In the genomic region with DNA sequence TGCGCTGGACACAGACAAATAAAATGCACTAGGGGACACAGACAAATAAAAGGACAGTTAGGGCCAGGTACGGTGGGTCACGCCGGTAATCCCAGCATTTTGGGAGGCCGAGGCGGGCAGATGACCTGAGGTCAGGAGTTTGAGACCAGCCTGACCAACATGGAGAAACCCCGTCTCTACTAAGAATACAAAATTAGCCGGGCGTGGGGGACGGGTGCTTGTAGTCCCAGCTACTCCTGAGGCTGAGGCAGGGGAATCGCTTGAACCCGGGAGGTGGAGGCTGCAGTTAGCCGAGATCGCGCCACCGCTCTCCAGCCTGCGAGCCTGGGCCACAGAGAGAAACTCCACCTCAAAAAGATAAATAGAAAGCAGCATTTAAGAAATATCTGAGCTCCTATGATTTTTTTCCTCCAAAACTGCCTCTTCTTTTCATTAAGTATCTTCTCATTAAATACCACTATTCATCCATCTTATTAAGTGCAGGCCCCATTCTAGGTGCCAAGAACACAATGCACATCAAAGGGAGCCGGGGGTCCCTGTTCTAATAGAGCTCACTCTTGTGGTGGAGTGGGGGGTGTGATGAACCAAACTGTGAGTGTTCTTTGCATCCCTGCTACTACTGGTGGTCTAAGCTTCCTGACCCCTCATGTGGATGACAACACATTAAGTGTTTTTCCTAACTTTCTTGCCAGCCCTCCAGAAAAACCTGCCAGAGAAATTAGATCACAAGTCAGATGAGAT, we compare ENCODE assay signal across 9 cellular contexts. TPM values are rescaled to one million over a fixed set of nuclear protein-coding genes. Genes with fewer than 3 reads are reported as not detected.
DNase-seq lines count a peak whose midpoint lies in the region; ATAC-seq and TF ChIP-seq lines count a peak whose summit lies in the region.
"Had no signal": no experiment of that assay in that cellular context is flagged by ENCODE, and none has a peak within 500 bp of the region (broad histone marks: within the 10 kb centered on the region; RNA-seq: fewer than 3 reads in every experiment).

No MANE protein-coding gene starts in this region.

- no peak for ATAC-seq in gastroesophageal sphincter

- TF ChIP-seq POLR2A in gastroesophageal sphincter (IDR thresholded peaks at IDR 0.05): no peak

- H3K79me2 ChIP-seq in smooth muscle cell (ENCODE audit: low read depth): peaks cover 45% of the 10 kb centered on the region

- H3K9ac ChIP-seq in smooth muscle cell (ENCODE audit: low read depth): no peak overlapping the region

- TF ChIP-seq EP300 in gastroesophageal sphincter (IDR thresholded peaks at IDR 0.05): no peak

- H3K4me2 ChIP-seq in smooth muscle cell: no peak overlapping the region

- H3K4me3 ChIP-seq in SJSA1: peak overlapping the region; percentile 66; the same call in 1 of the 2 replicates
- no peak overlapping the region for H3K4me3 ChIP-seq in gastroesophageal sphincter
- no peak overlapping the region for H3K4me3 ChIP-seq in smooth muscle cell
- H3K4me3 ChIP-seq in ascending aorta: no peak overlapping the region

- TF ChIP-seq CTCF in gastroesophageal sphincter (IDR thresholded peaks at IDR 0.05) (no peak), smooth muscle cell (IDR thresholded peaks at IDR 0.05; ENCODE audit: borderline replicate concordance, insufficient read depth, poor library complexity, severe bottlenecking) (no peak), ascending aorta (IDR thresholded peaks at IDR 0.05) (no peak)

- H3F3A ChIP-seq in smooth muscle cell (ENCODE audit: low read depth): peaks cover 21% of the 10 kb centered on the region

- no peaks in the 10 kb centered on the region for H3K27me3 ChIP-seq in SJSA1 (replicated peaks)
- no peaks in the 10 kb centered on the region for H3K27me3 ChIP-seq in gastroesophageal sphincter
- no peaks in the 10 kb centered on the region for H3K27me3 ChIP-seq in smooth muscle cell (ENCODE audit: low read depth)
- H3K27me3 ChIP-seq in ascending aorta: no peaks in the 10 kb centered on the region
- H3K27me3 ChIP-seq: thyroid gland had no signal

- H3K4me1 ChIP-seq in SJSA1 (replicated peaks) (peaks cover 23% of the 10 kb centered on the region), gastroesophageal sphincter (peaks cover 3 to 67% (median 27%) of the 10 kb centered on the region in 3 donors), smooth muscle cell (ENCODE audit: low read depth) (peaks cover 18% of the 10 kb centered on the region), ascending aorta (peaks cover 25 to 31% of the 10 kb centered on the region in 2 donors)

- H3K27ac ChIP-seq in SJSA1 (no peak overlapping the region), gastroesophageal sphincter (peak overlapping the region; percentile 6 to 86 (median 79)), smooth muscle cell (ENCODE audit: low read depth) (peak overlapping the region; percentile 89), ascending aorta (peak overlapping the region in 1 of 2 donors; percentile 17)

- H4K20me1 ChIP-seq in smooth muscle cell (ENCODE audit: low read depth): no peaks in the 10 kb centered on the region

- H3K9me3 ChIP-seq in SJSA1 (replicated peaks): no peaks in the 10 kb centered on the region
- H3K9me3 ChIP-seq in gastroesophageal sphincter: no peaks in the 10 kb centered on the region
- H3K9me3 ChIP-seq in smooth muscle cell (replicated peaks; ENCODE audit: low read depth): no peaks in the 10 kb centered on the region
- H3K9me3 ChIP-seq in ascending aorta: no peaks in the 10 kb centered on the region
- H3K9me3 ChIP-seq: thyroid gland had no signal

- DNase-seq in DMS 273 (lab: John Stamatoyannopoulos, UW; ENCODE audit: unreplicated experiment): peak; percentile 47
- DNase-seq in DMS 273 treated with DMSO at 0.1 percent for 48 hours (lab: John Stamatoyannopoulos, UW): no peak
- DNase-seq in SJSA1 (ENCODE audit: low read depth in 1 of 2, low spot score in 2 of 2): no peak
- DNase-seq in smooth muscle cell (lab: John Stamatoyannopoulos, UW; ENCODE audit: unreplicated experiment): no peak
- no peak for DNase-seq in nucleus accumbens (lab: John Stamatoyannopoulos, UW)
- DNase-seq in ascending aorta (ENCODE audit: low spot score in 2 of 2): no peak
- no peak for DNase-seq in amygdala (lab: John Stamatoyannopoulos, UW)

- WGBS in gastroesophageal sphincter (ENCODE audit: low coverage in 1 of 2), 2 donors: 77 to 78% methylated on average over 5 to 11 of the region's 18 CpGs
- WGBS in smooth muscle cell (ENCODE audit: low lambda C conversion rate): 91% methylated on average over 18 of the region's 18 CpGs

- H3K36me3 ChIP-seq in SJSA1 (peaks cover 71% of the 10 kb centered on the region), gastroesophageal sphincter (peaks cover 0 to 56% of the 10 kb centered on the region in 2 donors), smooth muscle cell (ENCODE audit: low read depth) (no peaks in the 10 kb centered on the region), ascending aorta (peaks cover 16 to 43% of the 10 kb centered on the region in 2 donors)

- intact Hi-C loops in ascending aorta (cut with DNase I): loop anchor here (5.0 to 10.0 kb wide), 2 partner anchors 201 to 263 kb away; partner anchors contain the start of gene ATG2A

- H2AFZ ChIP-seq in smooth muscle cell (ENCODE audit: low read depth): no peak overlapping the region

RNA-seq across cellular contexts. Expression of gene ZNHIT2, which starts 0.8 kb away (rescaled TPM):
- 22.8 and 42.1 TPM in 2 replicates for total RNA-seq in SJSA1 (2014; rRNA removed; shearing (Covaris generic))
- total RNA-seq in gastroesophageal sphincter (10 to 100 TPM; 13.6 to 19.1 (median 15.4) TPM), smooth muscle cell (9.1 and 13.8 TPM in 2 replicates), ascending aorta (35.3 TPM)
- 14.5 and 19.5 TPM in 2 replicates for polyA plus RNA-seq in smooth muscle cell

RNA-seq across cellular contexts. Expression of gene FAU, which starts 3.7 kb away (rescaled TPM):
- 672 and 1,078 TPM in 2 replicates for total RNA-seq in SJSA1 (2014; rRNA removed; shearing (Covaris generic))
- total RNA-seq in gastroesophageal sphincter (100 to 1,000 TPM; 464 to 971 (median 566) TPM), smooth muscle cell (373 and 509 TPM in 2 replicates), ascending aorta (1,253 TPM)
- 537 and 578 TPM in 2 replicates for polyA plus RNA-seq in smooth muscle cell

RNA-seq across cellular contexts. Expression of gene MRPL49, which starts 3.9 kb away (rescaled TPM):
- 113 and 138 TPM in 2 replicates for total RNA-seq in SJSA1 (2014; rRNA removed; shearing (Covaris generic))
- total RNA-seq in gastroesophageal sphincter (100 to 1,000 TPM in 1 of 4 donors, 10 to 100 TPM in 3; 83.9 to 114 (median 94.1) TPM), smooth muscle cell (28.2 and 43.0 TPM in 2 replicates), ascending aorta (43.2 TPM)
- polyA plus RNA-seq in smooth muscle cell: 53.2 and 55.4 TPM in 2 replicates

RNA-seq across cellular contexts. Expression of gene TM7SF2, which starts 6.6 kb away (rescaled TPM):
- total RNA-seq in SJSA1 (2014; rRNA removed; shearing (Covaris generic)): 1.5 and 2.4 TPM in 2 replicates
- total RNA-seq in gastroesophageal sphincter: 10 to 100 TPM in 3 of 4 donors, 1 to 10 TPM in 1; 7.1 to 25.2 (median 18.3) TPM
- total RNA-seq in smooth muscle cell: 16.8 and 26.9 TPM in 2 replicates
- 17.4 and 43.1 TPM in 2 replicates for polyA plus RNA-seq in smooth muscle cell
- 10.6 TPM for total RNA-seq in ascending aorta

RNA-seq across cellular contexts. Expression of gene SYVN1, which starts 16.1 kb away (rescaled TPM):
- total RNA-seq in SJSA1 (2014; rRNA removed; shearing (Covaris generic)): 15.6 and 20.2 TPM in 2 replicates
- total RNA-seq in gastroesophageal sphincter (10 to 100 TPM; 19.0 to 38.7 (median 26.0) TPM), smooth muscle cell (39.9 and 52.0 TPM in 2 replicates), ascending aorta (229 TPM)
- 30.0 and 32.0 TPM in 2 replicates for polyA plus RNA-seq in smooth muscle cell
